ENCODE assay signal across 33 cellular contexts in genomic region chrX:42783456-42783855, GRCh38. TPM values are rescaled to one million over a fixed set of nuclear protein-coding genes. Genes with fewer than 3 reads are reported as not detected.
"Had no signal": no experiment of that assay in that cellular context is flagged by ENCODE, and none has a peak within 500 bp of the region (broad histone marks: within the 10 kb centered on the region; RNA-seq: fewer than 3 reads in every experiment).

No MANE protein-coding gene starts in this region.

- H3K4me1 ChIP-seq: gastroesophageal sphincter, left ventricle myocardium inferior, stomach, suprapubic skin, tibial artery, upper lobe of right lung had no signal

- ATAC-seq: activated CD4-positive, alpha-beta T cell treated with anti-CD3 and anti-CD28 coated beads for 36 hours; activated CD8-positive, alpha-beta memory T cell treated with anti-CD3 and anti-CD28 coated beads, Interleukin-2, amount 10 ng/mL, durations not matched to agents 7 days and 5 days; activated CD8-positive, alpha-beta T cell treated with anti-CD3 and anti-CD28 coated beads, Interleukin-2, amount 10 ng/mL, durations not matched to agents 7 days and 5 days; activated naive CD8-positive, alpha-beta T cell treated with anti-CD3 and anti-CD28 coated beads, Interleukin-2, amount 50 U/mL, for 24 hours; gastroesophageal sphincter; sciatic nerve; stimulated activated memory B cell treated with anti-CD40 and anti-IgM and Interleukin-4, amounts not matched to agents 10 μg/mL and 1 μg/mL and 100 μg/mL, for 72 hours; upper lobe of right lung had no signal

- FAIRE-seq: bronchial epithelial cell, endometrium had no signal

- H3K36me3 ChIP-seq: gastroesophageal sphincter, left ventricle myocardium inferior, stomach, suprapubic skin, tibial artery, upper lobe of right lung had no signal

- DNase-seq: activated B cell treated with CpG ODN at 0.5 μM for 24 hours; activated CD4-positive, alpha-beta T cell treated with anti-CD3 and anti-CD28 coated beads for 36 hours; activated CD8-positive, alpha-beta memory T cell treated with anti-CD3 and anti-CD28 coated beads, Interleukin-2, amount 10 ng/mL, durations not matched to agents 7 days and 5 days; activated CD8-positive, alpha-beta T cell treated with anti-CD3 and anti-CD28 coated beads, Interleukin-2, amount 10 ng/mL, durations not matched to agents 7 days and 5 days; activated naive CD8-positive, alpha-beta T cell treated with anti-CD3 and anti-CD28 coated beads, Interleukin-2, amount 50 U/mL, for 24 hours; activated T-cell treated with anti-CD3 and anti-CD28 coated beads, Interleukin-2, amount 50 U/mL, for 48 hours; effector CD8-positive, alpha-beta T cell; erythroblast; hippocampal formation; immature natural killer cell; left ventricle myocardium inferior; small intestine; stimulated activated CD4-positive, alpha-beta T cell treated with anti-CD3 and anti-CD28 coated beads, Interleukin-1b, Interleukin-23, amount 100 ng/mL, for 48 hours; stimulated activated CD4-positive, alpha-beta T cell treated with anti-CD3 and anti-CD28 coated beads, Interleukin-4, amount 100 ng/mL, for 4 hours; stimulated activated CD8-positive, alpha-beta memory T cell treated with anti-CD3 and anti-CD28 coated beads, Interleukin-4, amount 100 ng/mL, for 48 hours; stomach; T-helper 1 cell; tibial artery; upper lobe of right lung had no signal

- H3K4me3 ChIP-seq: gastroesophageal sphincter, left ventricle myocardium inferior, lung, stomach, suprapubic skin, tibial artery, upper lobe of right lung had no signal

- H3K9me3 ChIP-seq: gastroesophageal sphincter, left ventricle myocardium inferior, suprapubic skin, tibial artery, upper lobe of right lung had no signal

- H3K27ac ChIP-seq: gastroesophageal sphincter, left ventricle myocardium inferior, stomach, suprapubic skin, tibial artery, upper lobe of right lung had no signal

RNA-seq across cellular contexts. Expression of gene PPP1R2C, which starts 5.5 kb away (rescaled TPM):
- total RNA-seq: activated B cell treated with CpG ODN at 0.5 μM for 24 hours; activated CD4-positive, alpha-beta T cell treated with anti-CD3 and anti-CD28 coated beads for 36 hours; activated CD8-positive, alpha-beta memory T cell treated with anti-CD3 and anti-CD28 coated beads, Interleukin-2, amount 10 ng/mL, durations not matched to agents 7 days and 5 days; activated CD8-positive, alpha-beta T cell treated with anti-CD3 and anti-CD28 coated beads, Interleukin-2, amount 10 ng/mL, durations not matched to agents 7 days and 5 days; activated T-helper 2 cell treated with anti-CD3 and anti-CD28 coated beads, Interferon-gamma antibody, Interleukin-2, Interleukin-4, amounts not matched to agents 10 μg/mL and 5 μg/mL and 100 μg/mL, durations not matched to agents 14 hours and 24 hours and 36 hours; bronchial epithelial cell; dermis microvascular lymphatic vessel endothelial cell; gastroesophageal sphincter; kidney epithelial cell; left ventricle myocardium inferior; lung; mesenteric fat pad; mucosa of gallbladder; osteoblast; posterior vena cava; sciatic nerve; stomach; suprapubic skin; upper lobe of right lung had no signal
- polyA plus RNA-seq: lung, small intestine, stomach had no signal
